ENCODE assay signal across 16 cellular contexts in genomic region chr1:45442272-45442671, GRCh38. TPM values are rescaled to one million over a fixed set of nuclear protein-coding genes. Genes with fewer than 3 reads are reported as not detected.
DNase-seq lines count a peak whose midpoint lies in the region; TF ChIP-seq lines count a peak whose summit lies in the region.
"Had no signal": no experiment of that assay in that cellular context is flagged by ENCODE, and none has a peak within 500 bp of the region (broad histone marks: within the 10 kb centered on the region; RNA-seq: fewer than 3 reads in every experiment).

No MANE protein-coding gene starts in this region.

- peaks cover 4% of the 10 kb centered on the region for H3K4me1 ChIP-seq in skeletal muscle satellite cell (ENCODE audit: control insufficient read depth, insufficient read depth, low read length)
- H3K4me1 ChIP-seq: left lung had no signal

- H3K4me2 ChIP-seq in skeletal muscle satellite cell (ENCODE audit: low read length): peak overlapping the region; percentile 15

- H3K9me3 ChIP-seq in skeletal muscle satellite cell (replicated peaks; ENCODE audit: low read length): no peaks in the 10 kb centered on the region
- H3K9me3 ChIP-seq: heart right ventricle, left lung had no signal

- TF ChIP-seq CTCF in VCaP (conservative IDR thresholded peaks at IDR 0.05): no peak
- TF ChIP-seq CTCF in fibroblast of pulmonary artery (IDR thresholded peaks at IDR 0.05; ENCODE audit: low read length, missing control alignments): no peak

- no peak overlapping the region for H3K9ac ChIP-seq in skeletal muscle satellite cell (ENCODE audit: low read depth, low read length)

- H3K27ac ChIP-seq in VCaP: peak overlapping the region; percentile 97
- no peak overlapping the region for H3K27ac ChIP-seq in substantia nigra (ENCODE audit: low read depth, low read length, poor library complexity, severe bottlenecking)
- H3K27ac ChIP-seq: heart right ventricle, left lung had no signal

- no peak overlapping the region for H3K4me3 ChIP-seq in fibroblast of pulmonary artery (replicated peaks; ENCODE audit: low read depth, low read length)
- no peak overlapping the region for H3K4me3 ChIP-seq in skeletal muscle satellite cell (ENCODE audit: low read length)
- H3K4me3 ChIP-seq: heart right ventricle, left lung had no signal

- no peaks in the 10 kb centered on the region for H3K27me3 ChIP-seq in skeletal muscle satellite cell (ENCODE audit: control insufficient read depth, insufficient read depth, low read length)
- H3K27me3 ChIP-seq: heart right ventricle, left lung had no signal

- no peaks in the 10 kb centered on the region for H3K36me3 ChIP-seq in skeletal muscle satellite cell (ENCODE audit: insufficient read depth, low read length)
- H3K36me3 ChIP-seq: heart right ventricle, left lung had no signal

- DNase-seq in GM04504 (ENCODE audit: low read depth): peak; percentile 27
- peak; percentile 83 for DNase-seq in fibroblast of pulmonary artery (ENCODE audit: low read depth)
- DNase-seq in MV-4-11 (lab: John Stamatoyannopoulos, UW): no peak
- DNase-seq in NCI-H1436 (lab: John Stamatoyannopoulos, UW): no peak
- DNase-seq in activated naive CD4-positive, alpha-beta T cell (lab: John Stamatoyannopoulos, UW): no peak
- DNase-seq in substantia nigra (lab: John Stamatoyannopoulos, UW): no peak
- DNase-seq: activated CD4-positive, alpha-beta T cell treated with anti-CD3 and anti-CD28 coated beads for 48 hours; activated T-cell treated with anti-CD3 and anti-CD28 coated beads, Interleukin-2, amount 50 U/mL, for 48 hours; heart right ventricle; left lung; NCI-H748 treated with DMSO at 0.1 percent for 48 hours; RPMI8226; T-helper 2 cell had no signal

RNA-seq across cellular contexts. Expression of gene TESK2, which starts 48.7 kb away (rescaled TPM):
- total RNA-seq in skeletal muscle satellite cell (2012; rRNA removed): 0.22 and 0.51 TPM in 2 replicates

RNA-seq across cellular contexts. Expression of gene CCDC163, which starts 57.6 kb away (rescaled TPM):
- 1.5 and 1.7 TPM in 2 replicates for total RNA-seq in skeletal muscle satellite cell (2012; rRNA removed)
- total RNA-seq: skeletal muscle tissue had no signal

RNA-seq across cellular contexts. Expression of gene MMACHC, which starts 57.8 kb away (rescaled TPM):
- total RNA-seq in skeletal muscle satellite cell (2012; rRNA removed): 4.8 and 6.1 TPM in 2 replicates

Comparison
In these comparisons a context has a peak if more than half of its experiments do, and no peak if none do; other contexts are left out.
1. DNase-seq: peak in GM04504 (single experiment) and fibroblast of pulmonary artery (single experiment); none in MV-4-11 (single experiment), NCI-H1436 (single experiment), activated naive CD4-positive, alpha-beta T cell (0 of 4) and substantia nigra (0 of 49).